8 cellular contexts compared by ENCODE assay signal in genomic region chr6:87968435-87969278, GRCh38.
DNase-seq lines count a peak whose midpoint lies in the region; ATAC-seq and TF ChIP-seq lines count a peak whose summit lies in the region.

No MANE protein-coding gene starts in this region.

- TF ChIP-seq CTCF in RWPE2 (IDR thresholded peaks at IDR 0.05; ENCODE audit: poor library complexity, severe bottlenecking) (no peak), fibroblast of pulmonary artery (IDR thresholded peaks at IDR 0.05; ENCODE audit: low read length, missing control alignments) (no peak)

- no peak overlapping the region for H3K27ac ChIP-seq in RWPE2 (ENCODE audit: poor library complexity, severe bottlenecking)

- no peaks in the 10 kb centered on the region for H3K4me1 Mint-ChIP-seq in activated T-helper 1 cell treated with anti-CD3 and anti-CD28 coated beads, Interleukin-12 subunit alpha, Interleukin-12 subunit beta, Interleukin-2, Interleukin-4 antibody, amounts not matched to agents 30 ng/mL and 10 ng/mL and 1 ng/mL, durations not matched to agents 14 hours and 24 hours and 36 hours (ENCODE audit: low read depth)

- H3K27me3 Mint-ChIP-seq in activated T-helper 1 cell treated with anti-CD3 and anti-CD28 coated beads, Interleukin-12 subunit alpha, Interleukin-12 subunit beta, Interleukin-2, Interleukin-4 antibody, amounts not matched to agents 30 ng/mL and 10 ng/mL and 1 ng/mL, durations not matched to agents 14 hours and 24 hours and 36 hours (ENCODE audit: insufficient read depth): peaks cover 3% of the 10 kb centered on the region

- H3K36me3 Mint-ChIP-seq in activated T-helper 1 cell treated with anti-CD3 and anti-CD28 coated beads, Interleukin-12 subunit alpha, Interleukin-12 subunit beta, Interleukin-2, Interleukin-4 antibody, amounts not matched to agents 30 ng/mL and 10 ng/mL and 1 ng/mL, durations not matched to agents 14 hours and 24 hours and 36 hours (ENCODE audit: low read depth): no peaks in the 10 kb centered on the region

- no peak overlapping the region for H3K4me3 ChIP-seq in RWPE2 (ENCODE audit: severe bottlenecking)
- H3K4me3 ChIP-seq in fibroblast of pulmonary artery (replicated peaks; ENCODE audit: low read depth, low read length): peak overlapping the region; percentile 46

- peaks cover 24% of the 10 kb centered on the region for H3K27me3 ChIP-seq in RWPE2 (ENCODE audit: insufficient read depth, poor library complexity, severe bottlenecking)

- DNase-seq in EH (ENCODE audit: low read depth) (peak; percentile 1), HEK293T (ENCODE audit: extremely low spot score) (peak; percentile 16), RWPE2 (ENCODE audit: low spot score) (no peak), fibroblast of pulmonary artery (ENCODE audit: low read depth) (peak; percentile 3), pons (ENCODE audit: low spot score) (peak; percentile 8), NCI-H446 (lab: John Stamatoyannopoulos, UW) (no peak), MV-4-11 (lab: John Stamatoyannopoulos, UW) (no peak)
- no peak for DNase-seq in activated T-helper 1 cell treated with anti-CD3 and anti-CD28 coated beads, Interleukin-12 subunit alpha, Interleukin-12 subunit beta, Interleukin-2, Interleukin-4 antibody, amounts not matched to agents 30 ng/mL and 10 ng/mL and 1 ng/mL, durations not matched to agents 14 hours and 24 hours and 36 hours (ENCODE audit: low spot score)

- CTCF ChIA-PET in HEK293T (lab: Yijun Ruan, JAX): no interaction called here

- H3K27ac Mint-ChIP-seq in activated T-helper 1 cell treated with anti-CD3 and anti-CD28 coated beads, Interleukin-12 subunit alpha, Interleukin-12 subunit beta, Interleukin-2, Interleukin-4 antibody, amounts not matched to agents 30 ng/mL and 10 ng/mL and 1 ng/mL, durations not matched to agents 14 hours and 24 hours and 36 hours: no peak overlapping the region

- ATAC-seq in RWPE2 (ENCODE audit: low read depth): 0 out of 3 replicates have a peak, but pooled peaks have one; percentile 49

- intact Hi-C loops in activated T-helper 1 cell treated with anti-CD3 and anti-CD28 coated beads, Interleukin-12 subunit alpha, Interleukin-12 subunit beta, Interleukin-2, Interleukin-4 antibody, amounts not matched to agents 30 ng/mL and 10 ng/mL and 1 ng/mL, durations not matched to agents 14 hours and 24 hours and 36 hours (cut with micrococcal nuclease): no loop called here

- H3K9me3 Mint-ChIP-seq in activated T-helper 1 cell treated with anti-CD3 and anti-CD28 coated beads, Interleukin-12 subunit alpha, Interleukin-12 subunit beta, Interleukin-2, Interleukin-4 antibody, amounts not matched to agents 30 ng/mL and 10 ng/mL and 1 ng/mL, durations not matched to agents 14 hours and 24 hours and 36 hours: no peaks in the 10 kb centered on the region

- no peaks in the 10 kb centered on the region for H3K36me3 ChIP-seq in RWPE2 (ENCODE audit: low read depth)

- H3K4me1 ChIP-seq in RWPE2 (ENCODE audit: insufficient read depth, poor library complexity, severe bottlenecking): no peaks in the 10 kb centered on the region

- no peaks in the 10 kb centered on the region for H3K9me3 ChIP-seq in RWPE2 (ENCODE audit: severe bottlenecking)

- POLR2A ChIA-PET in HEK293T (lab: Yijun Ruan, JAX): no interaction called here

- H3K4me3 Mint-ChIP-seq in activated T-helper 1 cell treated with anti-CD3 and anti-CD28 coated beads, Interleukin-12 subunit alpha, Interleukin-12 subunit beta, Interleukin-2, Interleukin-4 antibody, amounts not matched to agents 30 ng/mL and 10 ng/mL and 1 ng/mL, durations not matched to agents 14 hours and 24 hours and 36 hours: no peak overlapping the region

TF ChIP-seq in HEK293T, 16 proteins besides CTCF, POLR2A, EP300 and RAD21:
- TF ChIP-seq L3MBTL2 (conservative IDR thresholded peaks at IDR 0.05) (no peak), FOXM1 (IDR thresholded peaks at IDR 0.05; ENCODE audit: borderline replicate concordance) (no peak)
- TF ChIP-seq, protein P1, sequence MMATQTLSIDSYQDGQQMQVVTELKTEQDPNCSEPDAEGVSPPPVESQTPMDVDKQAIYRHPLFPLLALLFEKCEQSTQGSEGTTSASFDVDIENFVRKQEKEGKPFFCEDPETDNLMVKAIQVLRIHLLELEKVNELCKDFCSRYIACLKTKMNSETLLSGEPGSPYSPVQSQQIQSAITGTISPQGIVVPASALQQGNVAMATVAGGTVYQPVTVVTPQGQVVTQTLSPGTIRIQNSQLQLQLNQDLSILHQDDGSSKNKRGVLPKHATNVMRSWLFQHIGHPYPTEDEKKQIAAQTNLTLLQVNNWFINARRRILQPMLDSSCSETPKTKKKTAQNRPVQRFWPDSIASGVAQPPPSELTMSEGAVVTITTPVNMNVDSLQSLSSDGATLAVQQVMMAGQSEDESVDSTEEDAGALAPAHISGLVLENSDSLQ (IDR thresholded peaks at IDR 0.05): no peak

Comparison
In these comparisons a context has a peak if more than half of its experiments do, and no peak if none do; other contexts are left out.
1. DNase-seq: peak in EH (single experiment), HEK293T (single experiment), fibroblast of pulmonary artery (single experiment) and pons (single experiment); none in RWPE2 (single experiment), NCI-H446 (0 of 2), activated T-helper 1 cell treated with anti-CD3 and anti-CD28 coated beads, Interleukin-12 subunit alpha, Interleukin-12 subunit beta, Interleukin-2, Interleukin-4 antibody, amounts not matched to agents 30 ng/mL and 10 ng/mL and 1 ng/mL, durations not matched to agents 14 hours and 24 hours and 36 hours (single experiment) and MV-4-11 (single experiment).